ENCODE assay signal across 1 cellular context in the genomic region with DNA sequence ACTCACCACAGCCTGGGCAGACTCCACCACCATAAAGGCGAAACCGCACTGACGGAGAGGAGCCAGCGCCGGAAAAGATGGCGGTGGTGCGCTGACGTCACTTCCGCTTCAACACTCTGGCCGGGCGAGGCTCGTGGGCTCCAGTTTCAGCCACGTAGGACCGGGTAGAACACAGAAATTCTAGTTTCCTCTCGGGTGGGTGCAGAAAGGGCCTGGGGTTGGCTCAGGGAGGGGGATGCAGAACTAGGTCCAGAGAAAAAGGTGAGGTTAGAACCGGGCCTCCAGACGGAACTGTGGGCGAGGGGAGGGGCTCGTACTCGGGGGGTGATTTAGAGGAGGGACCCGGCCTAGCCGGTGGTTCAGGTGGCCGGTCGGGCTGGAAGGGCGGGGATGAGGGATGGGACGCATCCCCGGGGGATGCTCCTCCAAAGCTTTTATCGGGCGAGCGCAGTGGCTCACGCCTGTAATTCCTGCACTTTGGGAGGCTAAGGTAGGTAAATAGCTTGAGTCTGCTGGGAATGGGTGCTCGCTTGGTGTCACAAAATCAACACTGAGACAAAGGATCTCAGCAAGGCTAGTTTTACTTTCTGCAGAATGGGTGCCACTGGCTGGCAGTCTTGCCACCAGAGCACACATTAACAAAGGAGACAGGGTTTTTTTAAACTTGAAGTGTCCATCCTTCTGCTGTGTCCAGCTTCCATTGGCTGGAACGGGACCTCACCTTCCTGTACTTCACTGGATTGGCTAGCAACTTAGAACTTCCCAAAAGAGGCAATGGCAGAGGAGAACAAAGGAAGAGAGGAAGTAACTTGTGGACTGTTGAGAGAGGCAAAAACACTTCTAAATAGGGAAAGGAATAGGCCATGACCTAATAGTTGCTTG.
TF ChIP-seq lines count a peak whose summit lies in the region.

Gene ZNF561 (minus strand): TSS at position 77 of the 882 bp plus-strand sequence. CDS start 1,776 bp downstream, outside the sequence.

TF ChIP-seq in K562, 482 proteins besides CTCF, POLR2A, EP300 and RAD21 (continued from another document and continues in another):
- no peak for TF ChIP-seq SFPQ (IDR thresholded peaks at IDR 0.05; ENCODE audit: low read depth, low read length)
- no peak for TF ChIP-seq ZNF76 (CRISPR knock-in tag; IDR thresholded peaks at IDR 0.05; ENCODE audit: borderline replicate concordance)
- no peak for TF ChIP-seq RB1 (IDR thresholded peaks at IDR 0.05; ENCODE audit: low read depth)
- peak; percentile 75 for TF ChIP-seq HDAC3 (IDR thresholded peaks at IDR 0.05; ENCODE audit: borderline replicate concordance, partially characterized antibody)
- no peak for TF ChIP-seq ZNF668 (CRISPR knock-in tag; IDR thresholded peaks at IDR 0.05)
- TF ChIP-seq ZNF41 (CRISPR knock-in tag; conservative IDR thresholded peaks at IDR 0.05): no peak
- TF ChIP-seq RBM17 (IDR thresholded peaks at IDR 0.05; ENCODE audit: borderline replicate concordance, low read depth, low read length): no peak
- TF ChIP-seq ZSCAN29 (IDR thresholded peaks at IDR 0.05): no peak
- TF ChIP-seq KDM2B (CRISPR knock-in tag; IDR thresholded peaks at IDR 0.05): no peak
- TF ChIP-seq, protein P1, sequence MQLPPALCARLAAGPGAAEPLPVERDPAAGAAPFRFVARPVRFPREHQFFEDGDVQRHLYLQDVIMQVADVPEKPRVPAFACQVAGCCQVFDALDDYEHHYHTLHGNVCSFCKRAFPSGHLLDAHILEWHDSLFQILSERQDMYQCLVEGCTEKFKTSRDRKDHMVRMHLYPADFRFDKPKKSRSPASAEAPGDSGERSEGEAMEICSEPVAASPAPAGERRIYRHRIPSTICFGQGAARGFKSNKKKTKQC (CRISPR knock-in tag; IDR thresholded peaks at IDR 0.05): no peak; the same call in none of the 2 replicates
- no peak for TF ChIP-seq MEF2A (IDR thresholded peaks at IDR 0.05; ENCODE audit: control insufficient read depth, low read depth, low read length)
- no peak for TF ChIP-seq ZNF75A (CRISPR knock-in tag; IDR thresholded peaks at IDR 0.05)
- TF ChIP-seq CSDE1 (IDR thresholded peaks at IDR 0.05): peak in 1 of 2 experiments; percentile 68; a peak in 2 of 4 replicates
- TF ChIP-seq BRF1 (IDR thresholded peaks at IDR 0.05; ENCODE audit: borderline replicate concordance, extremely low read depth, insufficient read length): no peak
- peak; percentile 77 for TF ChIP-seq LEF1 (IDR thresholded peaks at IDR 0.05)
- no peak for TF ChIP-seq STAT5B (CRISPR knock-in tag; IDR thresholded peaks at IDR 0.05)
- TF ChIP-seq FOXA1 (IDR thresholded peaks at IDR 0.05; ENCODE audit: borderline replicate concordance): no peak
- TF ChIP-seq, protein P2, sequence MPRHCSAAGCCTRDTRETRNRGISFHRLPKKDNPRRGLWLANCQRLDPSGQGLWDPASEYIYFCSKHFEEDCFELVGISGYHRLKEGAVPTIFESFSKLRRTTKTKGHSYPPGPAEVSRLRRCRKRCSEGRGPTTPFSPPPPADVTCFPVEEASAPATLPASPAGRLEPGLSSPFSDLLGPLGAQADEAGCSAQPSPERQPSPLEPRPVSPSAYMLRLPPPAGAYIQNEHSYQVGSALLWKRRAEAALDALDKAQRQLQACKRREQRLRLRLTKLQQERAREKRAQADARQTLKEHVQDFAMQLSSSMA (CRISPR knock-in tag; IDR thresholded peaks at IDR 0.05): no peak
- no peak for TF ChIP-seq PHTF2 (CRISPR knock-in tag; IDR thresholded peaks at IDR 0.05)
- no peak for TF ChIP-seq BRCA1 (IDR thresholded peaks at IDR 0.05)
- TF ChIP-seq BRCA1 (CRISPR knock-in tag; IDR thresholded peaks at IDR 0.05): no peak
- TF ChIP-seq, protein P3, sequence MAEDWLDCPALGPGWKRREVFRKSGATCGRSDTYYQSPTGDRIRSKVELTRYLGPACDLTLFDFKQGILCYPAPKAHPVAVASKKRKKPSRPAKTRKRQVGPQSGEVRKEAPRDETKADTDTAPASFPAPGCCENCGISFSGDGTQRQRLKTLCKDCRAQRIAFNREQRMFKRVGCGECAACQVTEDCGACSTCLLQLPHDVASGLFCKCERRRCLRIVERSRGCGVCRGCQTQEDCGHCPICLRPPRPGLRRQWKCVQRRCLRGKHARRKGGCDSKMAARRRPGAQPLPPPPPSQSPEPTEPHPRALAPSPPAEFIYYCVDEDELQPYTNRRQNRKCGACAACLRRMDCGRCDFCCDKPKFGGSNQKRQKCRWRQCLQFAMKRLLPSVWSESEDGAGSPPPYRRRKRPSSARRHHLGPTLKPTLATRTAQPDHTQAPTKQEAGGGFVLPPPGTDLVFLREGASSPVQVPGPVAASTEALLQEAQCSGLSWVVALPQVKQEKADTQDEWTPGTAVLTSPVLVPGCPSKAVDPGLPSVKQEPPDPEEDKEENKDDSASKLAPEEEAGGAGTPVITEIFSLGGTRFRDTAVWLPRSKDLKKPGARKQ (CRISPR knock-in tag; IDR thresholded peaks at IDR 0.05): no peak
- no peak for TF ChIP-seq ZHX1 (conservative IDR thresholded peaks at IDR 0.05; ENCODE audit: low read length)
- peak; percentile 86; the same call in 1 of the 2 replicates for TF ChIP-seq CBFB (CRISPR knock-in tag; IDR thresholded peaks at IDR 0.05)
- TF ChIP-seq ZNF232 (CRISPR knock-in tag; IDR thresholded peaks at IDR 0.05): no peak
- 0 out of 2 replicates have a peak, but pooled peaks have one; percentile 31 for TF ChIP-seq ZNF436 (CRISPR knock-in tag; IDR thresholded peaks at IDR 0.05)
- TF ChIP-seq SRSF7 (optimal IDR thresholded peaks at IDR 0.05; ENCODE audit: low read depth, low read length): no peak
- peak; percentile 98 for TF ChIP-seq ATF7 (IDR thresholded peaks at IDR 0.05)
- TF ChIP-seq HDAC2 (IDR thresholded peaks at IDR 0.05): peak; percentile 82; the same call in 1 of the 2 replicates
- TF ChIP-seq SREBF2 (CRISPR knock-in tag; IDR thresholded peaks at IDR 0.05): no peak
- no peak for TF ChIP-seq NUFIP1 (IDR thresholded peaks at IDR 0.05; ENCODE audit: partially characterized antibody)
- TF ChIP-seq ZNF217 (CRISPR knock-in tag; IDR thresholded peaks at IDR 0.05): no peak
- no peak for TF ChIP-seq NFIX (CRISPR knock-in tag; IDR thresholded peaks at IDR 0.05; ENCODE audit: low read depth)
- no peak for TF ChIP-seq RFX5 (IDR thresholded peaks at IDR 0.05; ENCODE audit: low read depth, low read length)
- TF ChIP-seq TFE3 (CRISPR knock-in tag; IDR thresholded peaks at IDR 0.05): no peak
- 0 out of 2 replicates have a peak, but pooled peaks have one; percentile 53 for TF ChIP-seq FOXP1 (CRISPR knock-in tag; IDR thresholded peaks at IDR 0.05)
- TF ChIP-seq, protein P4, sequence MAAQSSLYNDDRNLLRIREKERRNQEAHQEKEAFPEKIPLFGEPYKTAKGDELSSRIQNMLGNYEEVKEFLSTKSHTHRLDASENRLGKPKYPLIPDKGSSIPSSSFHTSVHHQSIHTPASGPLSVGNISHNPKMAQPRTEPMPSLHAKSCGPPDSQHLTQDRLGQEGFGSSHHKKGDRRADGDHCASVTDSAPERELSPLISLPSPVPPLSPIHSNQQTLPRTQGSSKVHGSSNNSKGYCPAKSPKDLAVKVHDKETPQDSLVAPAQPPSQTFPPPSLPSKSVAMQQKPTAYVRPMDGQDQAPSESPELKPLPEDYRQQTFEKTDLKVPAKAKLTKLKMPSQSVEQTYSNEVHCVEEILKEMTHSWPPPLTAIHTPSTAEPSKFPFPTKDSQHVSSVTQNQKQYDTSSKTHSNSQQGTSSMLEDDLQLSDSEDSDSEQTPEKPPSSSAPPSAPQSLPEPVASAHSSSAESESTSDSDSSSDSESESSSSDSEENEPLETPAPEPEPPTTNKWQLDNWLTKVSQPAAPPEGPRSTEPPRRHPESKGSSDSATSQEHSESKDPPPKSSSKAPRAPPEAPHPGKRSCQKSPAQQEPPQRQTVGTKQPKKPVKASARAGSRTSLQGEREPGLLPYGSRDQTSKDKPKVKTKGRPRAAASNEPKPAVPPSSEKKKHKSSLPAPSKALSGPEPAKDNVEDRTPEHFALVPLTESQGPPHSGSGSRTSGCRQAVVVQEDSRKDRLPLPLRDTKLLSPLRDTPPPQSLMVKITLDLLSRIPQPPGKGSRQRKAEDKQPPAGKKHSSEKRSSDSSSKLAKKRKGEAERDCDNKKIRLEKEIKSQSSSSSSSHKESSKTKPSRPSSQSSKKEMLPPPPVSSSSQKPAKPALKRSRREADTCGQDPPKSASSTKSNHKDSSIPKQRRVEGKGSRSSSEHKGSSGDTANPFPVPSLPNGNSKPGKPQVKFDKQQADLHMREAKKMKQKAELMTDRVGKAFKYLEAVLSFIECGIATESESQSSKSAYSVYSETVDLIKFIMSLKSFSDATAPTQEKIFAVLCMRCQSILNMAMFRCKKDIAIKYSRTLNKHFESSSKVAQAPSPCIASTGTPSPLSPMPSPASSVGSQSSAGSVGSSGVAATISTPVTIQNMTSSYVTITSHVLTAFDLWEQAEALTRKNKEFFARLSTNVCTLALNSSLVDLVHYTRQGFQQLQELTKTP (IDR thresholded peaks at IDR 0.05; ENCODE audit: low read depth in 1 of 2, partially characterized antibody in 2 of 2): peak in 1 of 2 experiments; percentile 82
- no peak for TF ChIP-seq ZNF184 (CRISPR knock-in tag; IDR thresholded peaks at IDR 0.05)
- no peak for TF ChIP-seq UBTF (IDR thresholded peaks at IDR 0.05; ENCODE audit: borderline replicate concordance in 1 of 2, low read depth in 2 of 2, low read length in 2 of 2)
- TF ChIP-seq NR2F6 (CRISPR knock-in tag; IDR thresholded peaks at IDR 0.05): no peak
- TF ChIP-seq CBX2 (IDR thresholded peaks at IDR 0.05; ENCODE audit: insufficient read depth, low read length, poor library complexity, severe bottlenecking): no peak
- no peak for TF ChIP-seq ELK3 (CRISPR knock-in tag; IDR thresholded peaks at IDR 0.05)
- no peak for TF ChIP-seq HDGF (IDR thresholded peaks at IDR 0.05)
- TF ChIP-seq SPI1 (IDR thresholded peaks at IDR 0.05; ENCODE audit: borderline replicate concordance, low read depth, low read length): peak; percentile 86; the same call in 1 of the 2 replicates
- no peak for TF ChIP-seq ZNF274 (IDR thresholded peaks at IDR 0.05; ENCODE audit: borderline replicate concordance, low read depth, low read length)
